9 cellular contexts compared by ENCODE assay signal in genomic region chr5:116361171-116361967, GRCh38.
DNase-seq lines count a peak whose midpoint lies in the region; ATAC-seq and TF ChIP-seq lines count a peak whose summit lies in the region.
"Had no signal": no experiment of that assay in that cellular context is flagged by ENCODE, and none has a peak within 500 bp of the region (broad histone marks: within the 10 kb centered on the region; RNA-seq: fewer than 3 reads in every experiment).

No MANE protein-coding gene starts in this region.

- no peaks in the 10 kb centered on the region for H3K9me3 Mint-ChIP-seq in glutamatergic neuron (ENCODE audit: unreplicated experiment)

- H3K36me3 Mint-ChIP-seq in glutamatergic neuron (ENCODE audit: unreplicated experiment): peaks cover 4% of the 10 kb centered on the region

- peaks cover 7% of the 10 kb centered on the region for H3K4me1 Mint-ChIP-seq in glutamatergic neuron (ENCODE audit: low read depth, unreplicated experiment)

- peak overlapping the region; percentile 68 for H3K4me2 ChIP-seq in osteoblast (ENCODE audit: insufficient read depth, low read length)

- no peak overlapping the region for H3K27ac Mint-ChIP-seq in glutamatergic neuron (ENCODE audit: unreplicated experiment)

- peak; percentile 83 for DNase-seq in BE2C
- DNase-seq in NCI-H774 (lab: John Stamatoyannopoulos, UW): peak; percentile 27
- peak; percentile 74 for DNase-seq in glutamatergic neuron
- DNase-seq in osteoblast (ENCODE audit: insufficient read length, low spot score, missing footprints): peak; percentile 72
- no peak for DNase-seq in HK-2 (ENCODE audit: unreplicated experiment)
- no peak for DNase-seq in central memory CD4-positive, alpha-beta T cell
- DNase-seq in OCI-M2 (lab: John Stamatoyannopoulos, UW; ENCODE audit: unreplicated experiment): no peak

- no peak overlapping the region for H3K27ac ChIP-seq in osteoblast (ENCODE audit: low read depth, low read length)
- H3K27ac ChIP-seq: epithelial cell of prostate had no signal

- no peaks in the 10 kb centered on the region for H3K79me2 ChIP-seq in osteoblast (ENCODE audit: insufficient read depth, low read length)

- H3K27me3 ChIP-seq in BE2C (no peaks in the 10 kb centered on the region), osteoblast (ENCODE audit: insufficient read depth, low read length) (no peaks in the 10 kb centered on the region)

- no peaks in the 10 kb centered on the region for H3K9me3 ChIP-seq in BE2C
- no peaks in the 10 kb centered on the region for H3K9me3 ChIP-seq in osteoblast (ENCODE audit: low read depth, low read length)

- no peak for ATAC-seq in GM18519 (IDR thresholded peaks at IDR 0.05; ENCODE audit: low FRiP score, unreplicated experiment)

- peaks cover 2% of the 10 kb centered on the region for H3K27me3 Mint-ChIP-seq in glutamatergic neuron (ENCODE audit: unreplicated experiment)

- H3K4me3 Mint-ChIP-seq in glutamatergic neuron (ENCODE audit: unreplicated experiment): peak overlapping the region; percentile 69

- H4K20me1 ChIP-seq in osteoblast (ENCODE audit: insufficient read depth, low read length): no peaks in the 10 kb centered on the region

- peak; percentile 58 for TF ChIP-seq CTCF in BE2C (IDR thresholded peaks at IDR 0.05; ENCODE audit: low read depth, low read length)
- TF ChIP-seq CTCF in glutamatergic neuron (IDR thresholded peaks at IDR 0.05; ENCODE audit: partially characterized antibody, unreplicated experiment): no peak
- no peak for TF ChIP-seq CTCF in osteoblast (IDR thresholded peaks at IDR 0.05; ENCODE audit: extremely low read depth, low read depth, low read length)

- H3K36me3 ChIP-seq in BE2C: no peaks in the 10 kb centered on the region
- no peaks in the 10 kb centered on the region for H3K36me3 ChIP-seq in osteoblast (ENCODE audit: insufficient read depth, low read length)

- peaks cover 7% of the 10 kb centered on the region; the same call in 1 of the 2 replicates for H3K4me1 ChIP-seq in BE2C
- H3K4me1 ChIP-seq in osteoblast (ENCODE audit: insufficient read depth, low read length): no peaks in the 10 kb centered on the region

- peak overlapping the region; percentile 65 for H3K4me3 ChIP-seq in BE2C (ENCODE audit: low read depth, low read length)
- peak overlapping the region; percentile 47 for H3K4me3 ChIP-seq in osteoblast (ENCODE audit: insufficient read depth, low read length)

- H2AFZ ChIP-seq in osteoblast (ENCODE audit: low read length): peak overlapping the region; percentile 42

Comparison
In these comparisons a context has a peak if more than half of its experiments do, and no peak if none do; other contexts are left out.
1. DNase-seq: peak in BE2C (single experiment), NCI-H774 (single experiment), glutamatergic neuron (single experiment) and osteoblast (single experiment); none in HK-2 (single experiment), central memory CD4-positive, alpha-beta T cell (single experiment) and OCI-M2 (single experiment).